Comparison of ENCODE assay signal across 18 cellular contexts in genomic region chr13:98309569-98310335, GRCh38.
DNase-seq lines count a peak whose midpoint lies in the region; ATAC-seq and TF ChIP-seq lines count a peak whose summit lies in the region.
"Had no signal": no experiment of that assay in that cellular context is flagged by ENCODE, and none has a peak within 500 bp of the region (broad histone marks: within the 10 kb centered on the region; RNA-seq: fewer than 3 reads in every experiment).

No MANE protein-coding gene starts in this region.

- H2BK12ac ChIP-seq in H9 (ENCODE audit: insufficient read length, low read depth, low read length) = no peak overlapping the region

- H3K56ac ChIP-seq in H9 (ENCODE audit: insufficient read length, low read depth, low read length) = no peak overlapping the region

- H3K23ac ChIP-seq in H9 (ENCODE audit: insufficient read length, low read depth, low read length) = no peak overlapping the region

- peak overlapping the region; percentile 17 for H3K4me3 ChIP-seq in BLaER1

- no peaks in the 10 kb centered on the region for H3K27me3 Mint-ChIP-seq in H9 (ENCODE audit: low read depth)
- no peaks in the 10 kb centered on the region for H3K27me3 Mint-ChIP-seq in WTC11 (ENCODE audit: low read depth)
- no peaks in the 10 kb centered on the region for H3K27me3 Mint-ChIP-seq in mesothelial cell of epicardium (ENCODE audit: low read depth)

- H3K27ac Mint-ChIP-seq in H9 (peak overlapping the region; percentile 9 to 56 (median 52); a peak in 3 of 7 replicates), WTC11 (peak overlapping the region; percentile 65), mesothelial cell of epicardium (peak overlapping the region; percentile 50)
- H3K27ac Mint-ChIP-seq: B cell; CD8-positive, alpha-beta memory T cell had no signal

- H3K27ac ChIP-seq in BLaER1 (peak overlapping the region; percentile 77), H9 (ENCODE audit: insufficient read length, low read depth, low read length) (no peak overlapping the region)
- H3K27ac ChIP-seq: HL-60 had no signal

- no peak overlapping the region for H2BK20ac ChIP-seq in H9 (ENCODE audit: low read depth, low read length, poor library complexity, severe bottlenecking)

- no peak overlapping the region for H4K8ac ChIP-seq in H9 (replicated peaks; ENCODE audit: insufficient read length, low read depth, low read length)

- H3T11ph ChIP-seq in H9 (ENCODE audit: low read length) = no peak overlapping the region

- H3K79me2 ChIP-seq in H9 (ENCODE audit: insufficient read depth, low read length) = no peaks in the 10 kb centered on the region; the same call in 1 of the 2 replicates

- H3K36me3 ChIP-seq in BLaER1 = 0 out of 2 replicates have a peak, but pooled peaks cover 3% of the 10 kb centered on the region

- H2AFZ ChIP-seq in H9 (ENCODE audit: low read length) = no peak overlapping the region

- H3K4ac ChIP-seq in H9 (ENCODE audit: low read depth, low read length) = no peak overlapping the region

- H2AK5ac ChIP-seq in H9 (ENCODE audit: insufficient read length, low read length) = no peak overlapping the region

- no peak overlapping the region for H3K14ac ChIP-seq in H9 (ENCODE audit: insufficient read depth, low read length)

- H3K18ac ChIP-seq in H9 (ENCODE audit: insufficient read length, low read depth, low read length) = no peak overlapping the region

- no peak overlapping the region for H4K91ac ChIP-seq in H9 (ENCODE audit: insufficient read length, low read depth, low read length)

- H3K9ac ChIP-seq in BLaER1 (peak overlapping the region; percentile 67), H9 (ENCODE audit: extremely low read depth, insufficient read length, low read length) (no peak overlapping the region)

- H3K4me3 Mint-ChIP-seq in H9 = no peak overlapping the region
- no peak overlapping the region for H3K4me3 Mint-ChIP-seq in WTC11
- no peak overlapping the region for H3K4me3 Mint-ChIP-seq in mesothelial cell of epicardium
- H3K4me3 Mint-ChIP-seq: B cell; CD8-positive, alpha-beta memory T cell had no signal

- no peaks in the 10 kb centered on the region for H4K20me1 ChIP-seq in BLaER1
- no peaks in the 10 kb centered on the region for H4K20me1 ChIP-seq in H9 (ENCODE audit: control insufficient read depth, insufficient read depth, insufficient read length)

- H3K23me2 ChIP-seq in H9 (ENCODE audit: insufficient read length, low read depth, low read length, poor library complexity, severe bottlenecking) = no peaks in the 10 kb centered on the region

- H3K9me3 Mint-ChIP-seq in H9 (no peaks in the 10 kb centered on the region), WTC11 (peaks cover 4% of the 10 kb centered on the region; the same call in 1 of the 2 replicates), mesothelial cell of epicardium (peaks cover 5% of the 10 kb centered on the region)

- no peaks in the 10 kb centered on the region for H3K27me3 ChIP-seq in BLaER1
- H3K27me3 ChIP-seq in H9 (ENCODE audit: insufficient read depth, low read length) = no peaks in the 10 kb centered on the region; the same call in 1 of the 2 replicates

- H3K4me2 ChIP-seq in BLaER1 = peak overlapping the region; percentile 74
- H3K4me2 ChIP-seq in H9 (ENCODE audit: insufficient read depth, insufficient read length, low read length) = no peak overlapping the region

- POLR2A ChIA-PET in WTC11 (lab: Charles Lee) = no interaction called here

- H3K4me1 ChIP-seq in BLaER1 (peaks cover 79% of the 10 kb centered on the region), H9 (ENCODE audit: insufficient read depth, low read length) (no peaks in the 10 kb centered on the region; the same call in 1 of the 2 replicates)

- no peak overlapping the region for H2BK5ac ChIP-seq in H9 (ENCODE audit: insufficient read length, low read length)

- H3K9me3 ChIP-seq in BLaER1 = peaks cover 7% of the 10 kb centered on the region; the same call in 1 of the 2 replicates
- H3K9me3 ChIP-seq in H9 (ENCODE audit: control insufficient read depth, low read depth, low read length) = no peaks in the 10 kb centered on the region

- no peak overlapping the region for H2BK15ac ChIP-seq in H9 (ENCODE audit: low read depth, low read length)

- H3K4me1 Mint-ChIP-seq in H9 (peaks cover 38 to 39% of the 10 kb centered on the region in 2 experiments), WTC11 (peaks cover 49% of the 10 kb centered on the region), mesothelial cell of epicardium (peaks cover 28% of the 10 kb centered on the region)
- H3K4me1 Mint-ChIP-seq: B cell; CD8-positive, alpha-beta memory T cell had no signal

- no peak overlapping the region for H4K5ac ChIP-seq in H9 (ENCODE audit: insufficient read length, low read depth, low read length)

- TF ChIP-seq CTCF in H9 (conservative IDR thresholded peaks at IDR 0.05) (no peak), WTC11 (IDR thresholded peaks at IDR 0.05) (no peak), mesothelial cell of epicardium (IDR thresholded peaks at IDR 0.05; ENCODE audit: unreplicated experiment) (no peak)

- no peak for DNase-seq in H9
- no peak for DNase-seq in WTC11 (ENCODE audit: low spot score)
- no peak for DNase-seq in mesothelial cell of epicardium (ENCODE audit: low spot score in 2 of 2, unreplicated experiment in 2 of 2)
- no peak for DNase-seq in GF-D8 (lab: John Stamatoyannopoulos, UW)
- DNase-seq in COR-L47 (lab: John Stamatoyannopoulos, UW) = no peak
- DNase-seq in activated CD4-positive, alpha-beta T cell treated with anti-CD3 and anti-CD28 coated beads for 48 hours = no peak
- DNase-seq: CD8-positive, alpha-beta memory T cell; KBM-7; NCI-H1048; NCI-H146; NCI-H226; NCI-H69; SHP77 had no signal

- H2BK120ac ChIP-seq in H9 (ENCODE audit: low read depth, low read length, poor library complexity, severe bottlenecking) = no peak overlapping the region

- peaks cover 5% of the 10 kb centered on the region for H3K79me1 ChIP-seq in H9 (ENCODE audit: insufficient read depth, low read depth, low read length, poor library complexity, severe bottlenecking)

- H3K36me3 Mint-ChIP-seq in H9 (ENCODE audit: insufficient read depth in 1 of 3, low read depth in 3 of 3) (peaks cover 3 to 10% (median 6%) of the 10 kb centered on the region in 3 experiments; a peak in 4 of 7 replicates), WTC11 (0 out of 2 replicates have a peak, but pooled peaks cover 4% of the 10 kb centered on the region), mesothelial cell of epicardium (peaks cover 13% of the 10 kb centered on the region)
- H3K36me3 Mint-ChIP-seq: CD8-positive, alpha-beta memory T cell had no signal

- no peak for ATAC-seq in WTC11
- no peak for ATAC-seq in HG03135 (IDR thresholded peaks at IDR 0.05; ENCODE audit: unreplicated experiment)
- ATAC-seq: Panc1 had no signal

- CTCF ChIA-PET in WTC11 (lab: Charles Lee) = interaction anchor here (0.7 kb wide), 1 partner anchor 171 kb away, joined by 3 read pairs; no protein-coding TSS in a partner anchor

- WGBS in H9 (ENCODE audit: extremely low coverage, insufficient read length, low lambda C conversion rate) = no CpG with 5 or more reads among the region's 21 CpGs

TF ChIP-seq in WTC11, 78 proteins besides CTCF, POLR2A, EP300 and RAD21:
- TF ChIP-seq CDX4 (CRISPR knock-in tag; IDR thresholded peaks at IDR 0.05; ENCODE audit: borderline replicate concordance) = no peak
- TF ChIP-seq RELA (CRISPR knock-in tag; IDR thresholded peaks at IDR 0.05; ENCODE audit: borderline replicate concordance) = no peak
- TF ChIP-seq, protein P1, sequence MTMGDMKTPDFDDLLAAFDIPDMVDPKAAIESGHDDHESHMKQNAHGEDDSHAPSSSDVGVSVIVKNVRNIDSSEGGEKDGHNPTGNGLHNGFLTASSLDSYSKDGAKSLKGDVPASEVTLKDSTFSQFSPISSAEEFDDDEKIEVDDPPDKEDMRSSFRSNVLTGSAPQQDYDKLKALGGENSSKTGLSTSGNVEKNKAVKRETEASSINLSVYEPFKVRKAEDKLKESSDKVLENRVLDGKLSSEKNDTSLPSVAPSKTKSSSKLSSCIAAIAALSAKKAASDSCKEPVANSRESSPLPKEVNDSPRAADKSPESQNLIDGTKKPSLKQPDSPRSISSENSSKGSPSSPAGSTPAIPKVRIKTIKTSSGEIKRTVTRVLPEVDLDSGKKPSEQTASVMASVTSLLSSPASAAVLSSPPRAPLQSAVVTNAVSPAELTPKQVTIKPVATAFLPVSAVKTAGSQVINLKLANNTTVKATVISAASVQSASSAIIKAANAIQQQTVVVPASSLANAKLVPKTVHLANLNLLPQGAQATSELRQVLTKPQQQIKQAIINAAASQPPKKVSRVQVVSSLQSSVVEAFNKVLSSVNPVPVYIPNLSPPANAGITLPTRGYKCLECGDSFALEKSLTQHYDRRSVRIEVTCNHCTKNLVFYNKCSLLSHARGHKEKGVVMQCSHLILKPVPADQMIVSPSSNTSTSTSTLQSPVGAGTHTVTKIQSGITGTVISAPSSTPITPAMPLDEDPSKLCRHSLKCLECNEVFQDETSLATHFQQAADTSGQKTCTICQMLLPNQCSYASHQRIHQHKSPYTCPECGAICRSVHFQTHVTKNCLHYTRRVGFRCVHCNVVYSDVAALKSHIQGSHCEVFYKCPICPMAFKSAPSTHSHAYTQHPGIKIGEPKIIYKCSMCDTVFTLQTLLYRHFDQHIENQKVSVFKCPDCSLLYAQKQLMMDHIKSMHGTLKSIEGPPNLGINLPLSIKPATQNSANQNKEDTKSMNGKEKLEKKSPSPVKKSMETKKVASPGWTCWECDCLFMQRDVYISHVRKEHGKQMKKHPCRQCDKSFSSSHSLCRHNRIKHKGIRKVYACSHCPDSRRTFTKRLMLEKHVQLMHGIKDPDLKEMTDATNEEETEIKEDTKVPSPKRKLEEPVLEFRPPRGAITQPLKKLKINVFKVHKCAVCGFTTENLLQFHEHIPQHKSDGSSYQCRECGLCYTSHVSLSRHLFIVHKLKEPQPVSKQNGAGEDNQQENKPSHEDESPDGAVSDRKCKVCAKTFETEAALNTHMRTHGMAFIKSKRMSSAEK (CRISPR knock-in tag; IDR thresholded peaks at IDR 0.05; ENCODE audit: borderline replicate concordance) = no peak
- TF ChIP-seq NR3C1 (CRISPR knock-in tag; conservative IDR thresholded peaks at IDR 0.05; ENCODE audit: low read depth) = no peak
- TF ChIP-seq GTF2I (CRISPR knock-in tag; conservative IDR thresholded peaks at IDR 0.05) = no peak
- no peak for TF ChIP-seq ZNF396 (CRISPR knock-in tag; IDR thresholded peaks at IDR 0.05; ENCODE audit: borderline replicate concordance)
- TF ChIP-seq ESRRA (CRISPR knock-in tag; IDR thresholded peaks at IDR 0.05; ENCODE audit: borderline replicate concordance) = no peak
- TF ChIP-seq TP53 (CRISPR knock-in tag; IDR thresholded peaks at IDR 0.05) = no peak
TF ChIP-seq in WTC11: peak in this region for 0.
